ENCODE assay signal across 11 cellular contexts in genomic region chr11:67290801-67291200, GRCh38. TPM values are rescaled to one million over a fixed set of nuclear protein-coding genes. Genes with fewer than 3 reads are reported as not detected.
DNase-seq lines count a peak whose midpoint lies in the region; ATAC-seq, FAIRE-seq and TF ChIP-seq lines count a peak whose summit lies in the region.
"Had no signal": no experiment of that assay in that cellular context is flagged by ENCODE, and none has a peak within 500 bp of the region (broad histone marks: within the 10 kb centered on the region; RNA-seq: fewer than 3 reads in every experiment).

No MANE protein-coding gene starts in this region.

- no peak for FAIRE-seq in GM12891 (lab: Jason Lieb, UNC)

- TF ChIP-seq CTCF in left ventricle myocardium inferior (IDR thresholded peaks at IDR 0.05; ENCODE audit: borderline replicate concordance) (no peak), stomach (IDR thresholded peaks at IDR 0.05) (no peak)

- peaks cover 6% of the 10 kb centered on the region for H3K9me3 ChIP-seq in left ventricle myocardium inferior (replicated peaks)
- peaks cover 0 to 7% (median 0%) of the 10 kb centered on the region in 4 donors for H3K9me3 ChIP-seq in stomach

- peaks cover 20 to 56% of the 10 kb centered on the region in 2 donors for H3K36me3 Mint-ChIP-seq in activated naive CD4-positive, alpha-beta T cell treated with anti-CD3 and anti-CD28 coated beads, Interleukin-2, amount 50 U/mL, for 72 hours

- H3K36me3 ChIP-seq in left ventricle myocardium inferior (peaks cover 54% of the 10 kb centered on the region), stomach (peaks cover 16 to 54% (median 47%) of the 10 kb centered on the region in 4 donors)

- TF ChIP-seq POLR2A in stomach (IDR thresholded peaks at IDR 0.05), result no peak
- TF ChIP-seq POLR2A in GM12891 (IDR thresholded peaks at IDR 0.05; ENCODE audit: low read depth, low read length), result no peak

- intact Hi-C loops in left ventricle myocardium inferior (cut with micrococcal nuclease) (no loop called here), stomach (cut with DNase I; ENCODE audit: low total_unique reads) (no loop called here)

- H3K27me3 ChIP-seq in left ventricle myocardium inferior (ENCODE audit: low read depth) (no peaks in the 10 kb centered on the region), stomach (no peaks in the 10 kb centered on the region)

- 68 to 87% (median 75%) methylated on average over 7 of the region's 7 CpGs for WGBS in stomach, 5 donors

- peak overlapping the region; percentile 88 to 91 for H3K27ac Mint-ChIP-seq in activated naive CD4-positive, alpha-beta T cell treated with anti-CD3 and anti-CD28 coated beads, Interleukin-2, amount 50 U/mL, for 72 hours

- no peak for ATAC-seq in activated naive CD4-positive, alpha-beta T cell treated with anti-CD3 and anti-CD28 coated beads, Interleukin-2, amount 50 U/mL, for 72 hours

- H3K9me3 Mint-ChIP-seq in activated naive CD4-positive, alpha-beta T cell treated with anti-CD3 and anti-CD28 coated beads, Interleukin-2, amount 50 U/mL, for 72 hours, result no peaks in the 10 kb centered on the region

- no peak for TF ChIP-seq EP300 in stomach (IDR thresholded peaks at IDR 0.05)

- H3K27ac ChIP-seq in left ventricle myocardium inferior (replicated peaks) (peak overlapping the region; percentile 95), stomach (peak overlapping the region in 4 of 5 donors; percentile 85 to 99 (median 94))

- peaks cover 50% of the 10 kb centered on the region for H3K4me1 ChIP-seq in left ventricle myocardium inferior
- peaks cover 44 to 74% (median 57%) of the 10 kb centered on the region in 4 donors for H3K4me1 ChIP-seq in stomach

- DNase-seq in NCI-H82 (lab: John Stamatoyannopoulos, UW) (peak; percentile 49), NCI-H82 treated with DMSO at 0.1 percent for 48 hours (lab: John Stamatoyannopoulos, UW; ENCODE audit: unreplicated experiment) (no peak), left ventricle myocardium inferior (peak; percentile 36), stomach (no peak), Kasumi-1 (lab: John Stamatoyannopoulos, UW) (no peak), NCI-H2029 (lab: John Stamatoyannopoulos, UW) (no peak), GM12891 (ENCODE audit: insufficient read length, low spot score) (no peak)
- no peak for DNase-seq in activated naive CD4-positive, alpha-beta T cell treated with anti-CD3 and anti-CD28 coated beads, Interleukin-2, amount 50 U/mL, for 72 hours (ENCODE audit: low spot score in 2 of 2)
- DNase-seq: 8988T; activated CD4-positive, CD25-positive, alpha-beta regulatory T cell; NCI-H2081 had no signal

- H3K4me3 ChIP-seq in left ventricle myocardium inferior (peak overlapping the region; percentile 90), stomach (peak overlapping the region in 3 of 4 donors; percentile 70 to 80 (median 73))

TF ChIP-seq in GM12891, 5 proteins besides CTCF, POLR2A, EP300 and RAD21:
- TF ChIP-seq SPI1 (IDR thresholded peaks at IDR 0.05; ENCODE audit: low read depth, low read length) (no peak), POLR2AphosphoS5 (IDR thresholded peaks at IDR 0.05; ENCODE audit: low read depth, low read length) (no peak)

RNA-seq across cellular contexts. Expression of gene ANKRD13D, which starts 1.7 kb away (rescaled TPM):
- 100 to 1,000 TPM in 1 of 2 donors, 10 to 100 TPM in 1; 76.0 to 213 TPM for total RNA-seq in activated naive CD4-positive, alpha-beta T cell treated with anti-CD3 and anti-CD28 coated beads, Interleukin-2, amount 50 U/mL, for 72 hours
- total RNA-seq in left ventricle myocardium inferior, result 11.8 TPM
- total RNA-seq in stomach, result 10 to 100 TPM; 24.6 to 96.4 (median 42.6) TPM
- 10 to 100 TPM; 18.5 to 61.3 (median 30.9) TPM for polyA plus RNA-seq in stomach
- 18.9 TPM for polyA plus RNA-seq in GM12891 (2012; ENCODE audit: low read depth, missing spikeins)

RNA-seq across cellular contexts. Expression of gene SSH3, which starts 12.5 kb away (rescaled TPM):
- 10 to 100 TPM; 11.6 to 16.5 TPM for total RNA-seq in activated naive CD4-positive, alpha-beta T cell treated with anti-CD3 and anti-CD28 coated beads, Interleukin-2, amount 50 U/mL, for 72 hours
- 14.9 TPM for total RNA-seq in left ventricle myocardium inferior
- 100 to 1,000 TPM in 3 of 5 donors, 10 to 100 TPM in 2; 23.5 to 217 (median 103) TPM for total RNA-seq in stomach
- polyA plus RNA-seq in stomach, result 10 to 100 TPM; 18.8 to 34.3 (median 22.6) TPM
- 1.3 TPM for polyA plus RNA-seq in GM12891 (2012; ENCODE audit: low read depth, missing spikeins)

RNA-seq across cellular contexts. Expression of gene GRK2, which starts 24.5 kb away (rescaled TPM):
- total RNA-seq in activated naive CD4-positive, alpha-beta T cell treated with anti-CD3 and anti-CD28 coated beads, Interleukin-2, amount 50 U/mL, for 72 hours, result 100 to 1,000 TPM; 289 to 376 TPM
- total RNA-seq in left ventricle myocardium inferior, result 53.8 TPM
- 100 to 1,000 TPM in 4 of 5 donors, 10 to 100 TPM in 1; 53.8 to 266 (median 131) TPM for total RNA-seq in stomach
- 10 to 100 TPM; 44.0 to 59.4 (median 46.5) TPM for polyA plus RNA-seq in stomach
- 101 TPM for polyA plus RNA-seq in GM12891 (2012; ENCODE audit: low read depth, missing spikeins)

Comparison
In these comparisons a context has a peak if more than half of its experiments do, and no peak if none do; other contexts are left out.
1. DNase-seq: peak in NCI-H82 (single experiment) and left ventricle myocardium inferior (single experiment); none in NCI-H82 treated with DMSO at 0.1 percent for 48 hours (single experiment), activated naive CD4-positive, alpha-beta T cell treated with anti-CD3 and anti-CD28 coated beads, Interleukin-2, amount 50 U/mL, for 72 hours (0 of 2), stomach (single experiment), Kasumi-1 (0 of 2), NCI-H2029 (single experiment) and GM12891 (single experiment).